ENCODE assay signal across 1 cellular context in genomic region chr2:226738191-226738820, GRCh38.
TF ChIP-seq lines count a peak whose summit lies in the region.

No MANE protein-coding gene starts in this region.

TF ChIP-seq in A549, 52 proteins besides CTCF, POLR2A, EP300 and RAD21 (continued from another document):
- TF ChIP-seq MAX (IDR thresholded peaks at IDR 0.05) (no peak), FOSL2 (IDR thresholded peaks at IDR 0.05) (no peak), FOSL2 (CRISPR knock-in tag; IDR thresholded peaks at IDR 0.05) (peak; percentile 17; the same call in 1 of the 2 replicates)
TF ChIP-seq in A549: peak in this region for 2.
